ENCODE assay signal across 1 cellular context in genomic region chr17:7007143-7007542, GRCh38.
TF ChIP-seq lines count a peak whose summit lies in the region.

No MANE protein-coding gene starts in this region.

TF ChIP-seq in GM12878, 131 proteins besides CTCF, POLR2A, EP300 and RAD21:
- TF ChIP-seq IRF5 (IDR thresholded peaks at IDR 0.05; ENCODE audit: borderline replicate concordance): no peak
- no peak for TF ChIP-seq PAX5 (IDR thresholded peaks at IDR 0.05; ENCODE audit: borderline replicate concordance, low read depth, low read length)
- peak; percentile 88 for TF ChIP-seq PBX3 (IDR thresholded peaks at IDR 0.05; ENCODE audit: insufficient replicate concordance, low read depth, low read length)
- TF ChIP-seq HSF1 (IDR thresholded peaks at IDR 0.05; ENCODE audit: low read depth, low read length): no peak
- TF ChIP-seq MYB (IDR thresholded peaks at IDR 0.05; ENCODE audit: borderline replicate concordance, low read depth, low read length): no peak
- TF ChIP-seq CBX5 (IDR thresholded peaks at IDR 0.05; ENCODE audit: low read depth): no peak
- no peak for TF ChIP-seq HCFC1 (IDR thresholded peaks at IDR 0.05; ENCODE audit: low read length)
- no peak for TF ChIP-seq ZNF384 (IDR thresholded peaks at IDR 0.05; ENCODE audit: borderline replicate concordance, low read depth, low read length)
- TF ChIP-seq SREBF1 (IDR thresholded peaks at IDR 0.05; ENCODE audit: low read length): no peak
- peak; percentile 96 for TF ChIP-seq PKNOX1 (IDR thresholded peaks at IDR 0.05)
- no peak for TF ChIP-seq BCL3 (IDR thresholded peaks at IDR 0.05; ENCODE audit: borderline replicate concordance, insufficient read depth, low read depth, low read length, poor library complexity, severe bottlenecking)
- TF ChIP-seq TARDBP (IDR thresholded peaks at IDR 0.05; ENCODE audit: borderline replicate concordance): no peak
